8 cellular contexts compared by ENCODE assay signal in genomic region chr18:35241523-35241804, GRCh38. TPM values are rescaled to one million over a fixed set of nuclear protein-coding genes. Genes with fewer than 3 reads are reported as not detected.
DNase-seq lines count a peak whose midpoint lies in the region; ATAC-seq, FAIRE-seq and TF ChIP-seq lines count a peak whose summit lies in the region.

No MANE protein-coding gene starts in this region.

- ATAC-seq in HG02973 (IDR thresholded peaks at IDR 0.05; ENCODE audit: unreplicated experiment): peak; percentile 0
- ATAC-seq in HG03460 (IDR thresholded peaks at IDR 0.05; ENCODE audit: unreplicated experiment): no peak
- no peak for ATAC-seq in GM21528 (IDR thresholded peaks at IDR 0.05; ENCODE audit: low FRiP score, unreplicated experiment)
- no peak for ATAC-seq in GM18858 (IDR thresholded peaks at IDR 0.05; ENCODE audit: unreplicated experiment)

- TF ChIP-seq CTCF in foreskin fibroblast (IDR thresholded peaks at IDR 0.05; ENCODE audit: low read depth, low read length): no peak

- H3K4me3 ChIP-seq in SK-N-MC (peak overlapping the region; percentile 97), foreskin fibroblast (ENCODE audit: low read depth in 1 of 2, low read length in 2 of 2) (peak overlapping the region; percentile 70 to 78), small intestine (ENCODE audit: low read depth in 1 of 2, low read length in 2 of 2) (peak overlapping the region in 1 of 2 donors; percentile 90)

- no peak for DNase-seq in SK-N-MC (ENCODE audit: low read depth, low spot score)
- DNase-seq in foreskin fibroblast: no peak
- DNase-seq in small intestine: peak; percentile 11
- no peak for DNase-seq in AG08395 (ENCODE audit: low spot score)

- H3K27ac ChIP-seq in SK-N-MC (peak overlapping the region; percentile 79), small intestine (ENCODE audit: low read depth in 1 of 2, low read length in 1 of 2) (peak overlapping the region in 1 of 2 donors; percentile 97)

- FAIRE-seq in small intestine (lab: Jason Lieb, UNC): peak; percentile 62

- H3K36me3 ChIP-seq in SK-N-MC (ENCODE audit: insufficient read depth, low read length) (peaks cover 47% of the 10 kb centered on the region), small intestine (ENCODE audit: control insufficient read depth in 2 of 2, insufficient read depth in 2 of 2, low read length in 2 of 2) (peaks cover 16 to 17% of the 10 kb centered on the region in 2 donors)

- H3K4me1 ChIP-seq in small intestine (ENCODE audit: control insufficient read depth in 2 of 2, insufficient read depth in 1 of 2, low read depth in 1 of 2, low read length in 1 of 2): no peaks in the 10 kb centered on the region

- H3K27me3 ChIP-seq in small intestine (ENCODE audit: control insufficient read depth in 2 of 2, insufficient read depth in 2 of 2, low read length in 2 of 2): no peaks in the 10 kb centered on the region

- H3K9me3 ChIP-seq in SK-N-MC (ENCODE audit: low read depth, low read length) (peaks cover 41% of the 10 kb centered on the region), small intestine (ENCODE audit: control insufficient read depth, low read depth) (no peaks in the 10 kb centered on the region)

- H3K9ac ChIP-seq in SK-N-MC (ENCODE audit: insufficient read length): peak overlapping the region; percentile 91

- WGBS in small intestine, 3 donors: 0 to 3% (median 1%) methylated on average over 3 of the region's 3 CpGs

RNA-seq across cellular contexts. Expression of gene ZNF397, which starts 0.6 kb away (rescaled TPM):
- 10 to 100 TPM in 1 of 3 donors, 1 to 10 TPM in 2; 5.7 to 11.3 (median 7.2) TPM for polyA plus RNA-seq in small intestine

RNA-seq across cellular contexts. Expression of gene ZSCAN30, which starts 48.6 kb away (rescaled TPM):
- polyA plus RNA-seq in small intestine: 10 to 100 TPM in 1 of 3 donors, 1 to 10 TPM in 2; 4.8 to 12.1 (median 7.3) TPM
